In the genomic region with DNA sequence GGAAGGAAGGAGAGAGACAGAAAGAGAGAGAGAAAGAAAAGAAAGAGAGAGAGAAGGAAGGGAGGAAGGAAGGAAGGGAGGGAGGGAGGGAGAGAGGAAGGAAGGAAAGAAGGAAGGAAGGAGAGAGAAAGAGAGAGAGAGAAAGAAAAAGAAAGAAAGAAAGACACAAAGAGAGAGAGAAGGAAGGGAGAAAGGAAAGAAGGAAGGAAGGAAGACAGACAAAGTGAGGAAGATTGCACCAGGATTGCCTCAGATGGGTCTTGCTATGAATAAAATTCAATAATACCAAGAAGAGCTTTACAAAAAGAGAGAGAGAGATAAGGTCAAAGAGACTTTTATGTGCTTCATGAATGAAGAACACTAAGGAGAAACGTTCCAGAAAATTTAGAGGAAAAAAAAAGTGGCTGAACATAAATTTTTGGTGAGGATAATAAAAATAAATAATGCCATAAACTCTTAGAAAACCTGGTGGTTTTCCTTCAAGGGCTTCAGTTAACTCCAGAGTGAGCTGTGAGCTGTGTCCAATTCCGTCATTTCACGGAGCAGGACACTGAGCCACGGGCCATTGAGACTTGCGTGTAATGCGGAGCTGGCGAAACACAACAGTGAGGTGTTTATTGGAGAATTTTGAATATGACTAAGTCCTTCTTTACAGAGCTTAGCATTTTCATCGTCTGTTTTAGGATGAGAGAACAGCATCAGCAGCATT, we compare ENCODE assay signal across 18 cellular contexts.
A peak's percentile ranks its signal among the peaks of the same experiment; 100 is the strongest.
DNase-seq lines count a peak whose midpoint lies in the region; ATAC-seq and TF ChIP-seq lines count a peak whose summit lies in the region.
"Had no signal": no experiment of that assay in that cellular context is flagged by ENCODE, and none has a peak within 500 bp of the region (broad histone marks: within the 10 kb centered on the region; RNA-seq: fewer than 3 reads in every experiment).

No MANE protein-coding gene starts in this region.

- H3K27ac Mint-ChIP-seq in Calu3 (ENCODE audit: unreplicated experiment) (peak overlapping the region; percentile 22), memory B cell (peak overlapping the region; percentile 97), H9 (no peak overlapping the region)
- peak overlapping the region; percentile 40 for H3K27ac Mint-ChIP-seq in activated T-helper 1 cell treated with anti-CD3 and anti-CD28 coated beads, Interleukin-12 subunit alpha, Interleukin-12 subunit beta, Interleukin-2, Interleukin-4 antibody, amounts not matched to agents 30 ng/mL and 10 ng/mL and 1 ng/mL, durations not matched to agents 14 hours and 24 hours and 36 hours

- H3K4me1 Mint-ChIP-seq in Calu3 (ENCODE audit: low read depth, unreplicated experiment) = peaks cover 38% of the 10 kb centered on the region
- peaks cover 70% of the 10 kb centered on the region for H3K4me1 Mint-ChIP-seq in activated T-helper 1 cell treated with anti-CD3 and anti-CD28 coated beads, Interleukin-12 subunit alpha, Interleukin-12 subunit beta, Interleukin-2, Interleukin-4 antibody, amounts not matched to agents 30 ng/mL and 10 ng/mL and 1 ng/mL, durations not matched to agents 14 hours and 24 hours and 36 hours (ENCODE audit: low read depth)
- H3K4me1 Mint-ChIP-seq in memory B cell = peaks cover 66% of the 10 kb centered on the region
- peaks cover 25 to 38% of the 10 kb centered on the region in 2 experiments for H3K4me1 Mint-ChIP-seq in H9

- CTCF ChIA-PET in Calu3 (lab: Charles Lee) = interaction anchor here (0.9 kb wide), 1 partner anchor 17 kb away, joined by 3 read pairs; no protein-coding TSS in a partner anchor

- H3K9me3 ChIP-seq in H9 (ENCODE audit: control insufficient read depth, low read depth, low read length) = no peaks in the 10 kb centered on the region
- H3K9me3 ChIP-seq: BLaER1, psoas muscle, tibial artery had no signal

- H2BK20ac ChIP-seq in H9 (ENCODE audit: low read depth, low read length, poor library complexity, severe bottlenecking) = no peak overlapping the region

- no peak overlapping the region for H3K23ac ChIP-seq in H9 (ENCODE audit: insufficient read length, low read depth, low read length)

- no peaks in the 10 kb centered on the region for H4K20me1 ChIP-seq in H9 (ENCODE audit: control insufficient read depth, insufficient read depth, insufficient read length)

- no peak overlapping the region for H4K5ac ChIP-seq in H9 (ENCODE audit: insufficient read length, low read depth, low read length)

- H3K9ac ChIP-seq in H9 (ENCODE audit: extremely low read depth, insufficient read length, low read length) = no peak overlapping the region
- H3K9ac ChIP-seq: BLaER1 had no signal

- no peak overlapping the region for H4K91ac ChIP-seq in H9 (ENCODE audit: insufficient read length, low read depth, low read length)

- H4K8ac ChIP-seq in H9 (replicated peaks; ENCODE audit: insufficient read length, low read depth, low read length) = no peak overlapping the region

- H2BK5ac ChIP-seq in H9 (ENCODE audit: insufficient read length, low read length) = no peak overlapping the region

- no peak overlapping the region for H3K56ac ChIP-seq in H9 (ENCODE audit: insufficient read length, low read depth, low read length)

- H2BK12ac ChIP-seq in H9 (ENCODE audit: insufficient read length, low read depth, low read length) = no peak overlapping the region

- H2BK15ac ChIP-seq in H9 (ENCODE audit: low read depth, low read length) = no peak overlapping the region

- H3K79me2 ChIP-seq in H9 (ENCODE audit: insufficient read depth, low read length) = no peaks in the 10 kb centered on the region

- H3K4ac ChIP-seq in H9 (ENCODE audit: low read depth, low read length) = no peak overlapping the region

- H2AFZ ChIP-seq in H9 (ENCODE audit: low read length) = no peak overlapping the region

- H2AK5ac ChIP-seq in H9 (ENCODE audit: insufficient read length, low read length) = no peak overlapping the region

- no peak overlapping the region for H3T11ph ChIP-seq in H9 (ENCODE audit: low read length)

- no TSS peak for BruUV-seq in Calu3 (replicated peaks; lab: Mats Ljungman, UMichigan)

- H3K27me3 ChIP-seq in H9 (ENCODE audit: insufficient read depth, low read length) = no peaks in the 10 kb centered on the region; the same call in 1 of the 2 replicates
- H3K27me3 ChIP-seq: tibial artery had no signal

- WGBS in H9 (ENCODE audit: extremely low coverage, insufficient read length, low lambda C conversion rate) = no CpG with 5 or more reads among the region's 8 CpGs

- intact Hi-C loops in Calu3 (cut with micrococcal nuclease; ENCODE audit: unreplicated experiment) = loop anchor here (5.0 kb wide), 1 partner anchor 44 kb away; no protein-coding TSS in a partner anchor
- intact Hi-C loops in activated T-helper 1 cell treated with anti-CD3 and anti-CD28 coated beads, Interleukin-12 subunit alpha, Interleukin-12 subunit beta, Interleukin-2, Interleukin-4 antibody, amounts not matched to agents 30 ng/mL and 10 ng/mL and 1 ng/mL, durations not matched to agents 14 hours and 24 hours and 36 hours (cut with micrococcal nuclease) = loop anchor here (5.0 to 10.0 kb wide), 2 partner anchors 126 to 551 kb away; no protein-coding TSS in a partner anchor

- peaks cover 4% of the 10 kb centered on the region for H3K23me2 ChIP-seq in H9 (ENCODE audit: insufficient read length, low read depth, low read length, poor library complexity, severe bottlenecking)

- H3K27me3 Mint-ChIP-seq in Calu3 (ENCODE audit: unreplicated experiment) = peaks cover 95% of the 10 kb centered on the region
- peaks cover 46% of the 10 kb centered on the region for H3K27me3 Mint-ChIP-seq in activated T-helper 1 cell treated with anti-CD3 and anti-CD28 coated beads, Interleukin-12 subunit alpha, Interleukin-12 subunit beta, Interleukin-2, Interleukin-4 antibody, amounts not matched to agents 30 ng/mL and 10 ng/mL and 1 ng/mL, durations not matched to agents 14 hours and 24 hours and 36 hours (ENCODE audit: insufficient read depth)
- peaks cover 27% of the 10 kb centered on the region for H3K27me3 Mint-ChIP-seq in memory B cell
- peaks cover 61% of the 10 kb centered on the region for H3K27me3 Mint-ChIP-seq in H9 (ENCODE audit: low read depth)

- H3K4me2 ChIP-seq in H9 (ENCODE audit: insufficient read depth, insufficient read length, low read length) = no peak overlapping the region
- H3K4me2 ChIP-seq: smooth muscle cell had no signal

- no peak for ATAC-seq in memory B cell (ENCODE audit: low read depth)
- ATAC-seq: psoas muscle had no signal

- H3K9me3 Mint-ChIP-seq in Calu3 (ENCODE audit: low read depth, unreplicated experiment) (no peaks in the 10 kb centered on the region), memory B cell (peaks cover 2% of the 10 kb centered on the region), H9 (no peaks in the 10 kb centered on the region; a peak in 1 of 5 replicates)
- no peaks in the 10 kb centered on the region for H3K9me3 Mint-ChIP-seq in activated T-helper 1 cell treated with anti-CD3 and anti-CD28 coated beads, Interleukin-12 subunit alpha, Interleukin-12 subunit beta, Interleukin-2, Interleukin-4 antibody, amounts not matched to agents 30 ng/mL and 10 ng/mL and 1 ng/mL, durations not matched to agents 14 hours and 24 hours and 36 hours
- H3K9me3 Mint-ChIP-seq: neural crest cell had no signal

- no peaks in the 10 kb centered on the region for H3K79me1 ChIP-seq in H9 (ENCODE audit: insufficient read depth, low read depth, low read length, poor library complexity, severe bottlenecking)

- H3K27ac ChIP-seq in H9 (ENCODE audit: insufficient read length, low read depth, low read length) = no peak overlapping the region
- H3K27ac ChIP-seq: 22Rv1, BLaER1, psoas muscle had no signal

- no peak overlapping the region for H3K18ac ChIP-seq in H9 (ENCODE audit: insufficient read length, low read depth, low read length)

- H3K36me3 Mint-ChIP-seq in Calu3 (ENCODE audit: insufficient read depth, unreplicated experiment) = peaks cover 4% of the 10 kb centered on the region
- H3K36me3 Mint-ChIP-seq in activated T-helper 1 cell treated with anti-CD3 and anti-CD28 coated beads, Interleukin-12 subunit alpha, Interleukin-12 subunit beta, Interleukin-2, Interleukin-4 antibody, amounts not matched to agents 30 ng/mL and 10 ng/mL and 1 ng/mL, durations not matched to agents 14 hours and 24 hours and 36 hours (ENCODE audit: low read depth) = peaks cover 4% of the 10 kb centered on the region
- no peaks in the 10 kb centered on the region for H3K36me3 Mint-ChIP-seq in memory B cell
- no peaks in the 10 kb centered on the region; a peak in 1 of 7 replicates for H3K36me3 Mint-ChIP-seq in H9 (ENCODE audit: insufficient read depth in 1 of 3, low read depth in 3 of 3)

- no peaks in the 10 kb centered on the region for H3K4me1 ChIP-seq in H9 (ENCODE audit: insufficient read depth, low read length)

- H3K14ac ChIP-seq in H9 (ENCODE audit: insufficient read depth, low read length) = no peak overlapping the region

- H3K4me3 Mint-ChIP-seq in Calu3 (ENCODE audit: low read depth, unreplicated experiment) (peak overlapping the region; percentile 75), memory B cell (no peak overlapping the region), H9 (no peak overlapping the region)
- no peak overlapping the region for H3K4me3 Mint-ChIP-seq in activated T-helper 1 cell treated with anti-CD3 and anti-CD28 coated beads, Interleukin-12 subunit alpha, Interleukin-12 subunit beta, Interleukin-2, Interleukin-4 antibody, amounts not matched to agents 30 ng/mL and 10 ng/mL and 1 ng/mL, durations not matched to agents 14 hours and 24 hours and 36 hours
- H3K4me3 Mint-ChIP-seq: neural crest cell had no signal

- TF ChIP-seq CTCF in Calu3 (IDR thresholded peaks at IDR 0.05; ENCODE audit: unreplicated experiment) (no peak), H9 (conservative IDR thresholded peaks at IDR 0.05) (no peak)

- no peak overlapping the region for H2BK120ac ChIP-seq in H9 (ENCODE audit: low read depth, low read length, poor library complexity, severe bottlenecking)

- peak; percentile 31 for DNase-seq in DMS53 (lab: John Stamatoyannopoulos, UW)
- no peak for DNase-seq in DMS53 treated with DMSO at 0.1 percent for 48 hours (lab: John Stamatoyannopoulos, UW; ENCODE audit: unreplicated experiment)
- no peak for DNase-seq in Calu3
- DNase-seq in activated T-helper 1 cell treated with anti-CD3 and anti-CD28 coated beads, Interleukin-12 subunit alpha, Interleukin-12 subunit beta, Interleukin-2, Interleukin-4 antibody, amounts not matched to agents 30 ng/mL and 10 ng/mL and 1 ng/mL, durations not matched to agents 14 hours and 24 hours and 36 hours (ENCODE audit: low spot score) = no peak
- DNase-seq in memory B cell (ENCODE audit: low spot score in 2 of 2) = no peak
- DNase-seq in activated effector memory CD4-positive, alpha-beta T cell treated with anti-CD3 and anti-CD28 coated beads, Interleukin-2, amount 50 U/mL, for 16 hours = no peak
- DNase-seq in H9 = no peak
- DNase-seq in NCI-H226 = no peak
- DNase-seq: EL, GOT3, mesenchymal stem cell, NCI-H1930, tibial artery had no signal

Comparison
In these comparisons a context has a peak if more than half of its experiments do, and no peak if none do; other contexts are left out.
1. H3K27ac Mint-ChIP-seq: peak in Calu3 (single experiment), activated T-helper 1 cell treated with anti-CD3 and anti-CD28 coated beads, Interleukin-12 subunit alpha, Interleukin-12 subunit beta, Interleukin-2, Interleukin-4 antibody, amounts not matched to agents 30 ng/mL and 10 ng/mL and 1 ng/mL, durations not matched to agents 14 hours and 24 hours and 36 hours (single experiment) and memory B cell (single experiment); none in H9 (0 of 3).